Comparison of ENCODE assay signal across 27 cellular contexts in genomic region chr14:30680036-30680435, GRCh38. TPM values are rescaled to one million over a fixed set of nuclear protein-coding genes. Genes with fewer than 3 reads are reported as not detected.
A peak's percentile ranks its signal among the peaks of the same experiment; 100 is the strongest.
DNase-seq lines count a peak whose midpoint lies in the region; ATAC-seq, FAIRE-seq and TF ChIP-seq lines count a peak whose summit lies in the region.
"Had no signal": no experiment of that assay in that cellular context is flagged by ENCODE, and none has a peak within 500 bp of the region (broad histone marks: within the 10 kb centered on the region; RNA-seq: fewer than 3 reads in every experiment).

No MANE protein-coding gene starts in this region.

- peak overlapping the region; percentile 41 for H3K27ac Mint-ChIP-seq in central memory CD8-positive, alpha-beta T cell (ENCODE audit: low read depth)
- no peak overlapping the region for H3K27ac Mint-ChIP-seq in activated T-cell treated with anti-CD3 and anti-CD28 coated beads, Interleukin-2, amount 50 U/mL, for 24 hours
- H3K27ac Mint-ChIP-seq: GM23338, H9, HFFc6 had no signal

- no peaks in the 10 kb centered on the region for H3K79me2 ChIP-seq in HepG2 (ENCODE audit: insufficient read depth, low read length)
- no peaks in the 10 kb centered on the region for H3K79me2 ChIP-seq in parathyroid adenoma
- no peaks in the 10 kb centered on the region; the same call in 1 of the 2 replicates for H3K79me2 ChIP-seq in SK-N-SH (ENCODE audit: insufficient read depth)

- no peaks in the 10 kb centered on the region for H3K4me1 ChIP-seq in HepG2 (ENCODE audit: insufficient read depth, low read length)
- no peaks in the 10 kb centered on the region for H3K4me1 ChIP-seq in right lobe of liver
- peaks cover 8% of the 10 kb centered on the region; the same call in 1 of the 2 replicates for H3K4me1 ChIP-seq in HEK293 (ENCODE audit: control insufficient read depth, insufficient read depth, low read length)
- no peaks in the 10 kb centered on the region for H3K4me1 ChIP-seq in parathyroid adenoma
- no peaks in the 10 kb centered on the region for H3K4me1 ChIP-seq in SK-N-SH (ENCODE audit: control insufficient read depth in 1 of 2, insufficient read depth in 2 of 2, low read depth in 1 of 2, low read length in 1 of 2)
- H3K4me1 ChIP-seq: A549; BE2C; BLaER1 treated with 17β-estradiol and CSF1 and Interleukin-3, amounts not matched to agents 10 nM and 100 nM had no signal

- peaks cover 25 to 73% of the 10 kb centered on the region in 2 experiments for H3K36me3 ChIP-seq in HepG2 (replicated peaks in 1 of 2; ENCODE audit: control insufficient read depth in 1 of 2, insufficient read depth in 2 of 2, low read length in 2 of 2)
- peaks cover 0 to 8% (median 0%) of the 10 kb centered on the region in 4 donors for H3K36me3 ChIP-seq in right lobe of liver
- peaks cover 29 to 30% of the 10 kb centered on the region in 2 experiments for H3K36me3 ChIP-seq in HEK293 (ENCODE audit: control insufficient read depth in 2 of 2, insufficient read depth in 1 of 2, low read length in 2 of 2)
- H3K36me3 ChIP-seq in parathyroid adenoma (ENCODE audit: control insufficient read depth, insufficient read depth, low read length): no peaks in the 10 kb centered on the region
- H3K36me3 ChIP-seq in SK-N-SH (replicated peaks in 1 of 2; ENCODE audit: control insufficient read depth in 1 of 2, insufficient read depth in 2 of 2, low read length in 1 of 2): peaks cover 56 to 69% of the 10 kb centered on the region in 2 experiments

- TF ChIP-seq POLR2A in HepG2 (IDR thresholded peaks at IDR 0.05; ENCODE audit: insufficient read depth in 1 of 2, low read depth in 2 of 2, low read length in 2 of 2) (no peak), right lobe of liver (IDR thresholded peaks at IDR 0.05) (no peak), GM12892 (IDR thresholded peaks at IDR 0.05; ENCODE audit: low read depth, low read length) (no peak)

- no peak for TF ChIP-seq RAD21 in HepG2 (CRISPR knock-in tag; IDR thresholded peaks at IDR 0.05)
- TF ChIP-seq RAD21 in SK-N-SH (IDR thresholded peaks at IDR 0.05; ENCODE audit: low read length): no peak

- ATAC-seq in HepG2 (no peak), right lobe of liver (no peak)
- ATAC-seq in central memory CD8-positive, alpha-beta T cell (replicated peaks; ENCODE audit: extremely low read depth, poor library complexity, severe bottlenecking): no peak
- ATAC-seq: A549, GM23338, HCT116 had no signal

- peaks cover 10% of the 10 kb centered on the region for H3K4me1 Mint-ChIP-seq in central memory CD8-positive, alpha-beta T cell
- H3K4me1 Mint-ChIP-seq in activated T-cell treated with anti-CD3 and anti-CD28 coated beads, Interleukin-2, amount 50 U/mL, for 24 hours (ENCODE audit: low read depth): peaks cover 2% of the 10 kb centered on the region
- H3K4me1 Mint-ChIP-seq: CD14-positive monocyte, GM23338, H9 had no signal

- POLR2A ChIA-PET in HepG2 (lab: Yijun Ruan, JAX): no interaction called here
- POLR2A ChIA-PET in HEK293 (lab: Yijun Ruan, JAX): interaction anchor here (0.6 kb wide), 1 partner anchor 398 kb away, joined by 6 read pairs; no protein-coding TSS in a partner anchor
- POLR2A ChIA-PET in SK-N-SH (lab: Yijun Ruan, JAX): interaction anchor here (1.2 kb wide), 1 partner anchor 15 kb away, joined by 3 read pairs; no protein-coding TSS in a partner anchor

- no TSS peak for BruUV-seq in HepG2 (replicated peaks; lab: Mats Ljungman, UMichigan)

- H3K27ac ChIP-seq in HepG2 (ENCODE audit: extremely low read length, insufficient read depth, low read length) (no peak overlapping the region), right lobe of liver (no peak overlapping the region), HEK293 (ENCODE audit: extremely low read depth, low read depth, low read length) (no peak overlapping the region), parathyroid adenoma (no peak overlapping the region), SK-N-SH (ENCODE audit: low read depth in 2 of 2, low read length in 1 of 2) (no peak overlapping the region)
- H3K27ac ChIP-seq: A549; BLaER1 treated with 17β-estradiol and CSF1 and Interleukin-3, amounts not matched to agents 10 nM and 100 nM had no signal

- CTCF ChIA-PET in HepG2 (lab: Yijun Ruan, JAX; ENCODE audit: low intra/inter-chr PET ratio, low total read pairs) (no interaction called here), HEK293 (lab: Yijun Ruan, JAX) (no interaction called here), SK-N-SH (lab: Yijun Ruan, JAX) (no interaction called here)

- FAIRE-seq in HepG2 (lab: Jason Lieb, UNC): no peak
- no peak for FAIRE-seq in GM12892 (lab: Jason Lieb, UNC)
- FAIRE-seq: A549, D721Med, GM12891, GM19239 had no signal

- intact Hi-C loops in HepG2 (cut with micrococcal nuclease; ENCODE audit: unreplicated experiment) (no loop called here), right lobe of liver (cut with DNase I) (no loop called here)

- H3K9me3 ChIP-seq in HepG2 (ENCODE audit: low read length) (no peaks in the 10 kb centered on the region), right lobe of liver (no peaks in the 10 kb centered on the region), HEK293 (ENCODE audit: control insufficient read depth, insufficient read depth, low read depth, low read length) (no peaks in the 10 kb centered on the region), parathyroid adenoma (ENCODE audit: control insufficient read depth, low read length) (no peaks in the 10 kb centered on the region), SK-N-SH (no peaks in the 10 kb centered on the region)
- H3K9me3 ChIP-seq: A549, BE2C had no signal

- H3K9me2 ChIP-seq in SK-N-SH: no peaks in the 10 kb centered on the region

- H2AFZ ChIP-seq in HepG2 (ENCODE audit: low read length) (no peak overlapping the region), parathyroid adenoma (no peak overlapping the region), SK-N-SH (ENCODE audit: low read depth) (no peak overlapping the region)
- H2AFZ ChIP-seq: GM23338 had no signal

- TF ChIP-seq EP300 in HepG2 (IDR thresholded peaks at IDR 0.05; ENCODE audit: low read depth in 2 of 2, low read length in 2 of 2) (no peak), HepG2 (CRISPR knock-in tag; IDR thresholded peaks at IDR 0.05; ENCODE audit: borderline replicate concordance) (no peak), SK-N-SH (IDR thresholded peaks at IDR 0.05; ENCODE audit: borderline replicate concordance in 1 of 2, low read depth in 1 of 2, low read length in 1 of 2) (no peak)

- DNase-seq in HepG2 (ENCODE audit: low spot score): no peak
- DNase-seq in right lobe of liver: no peak
- DNase-seq in central memory CD8-positive, alpha-beta T cell (ENCODE audit: low spot score in 2 of 2): no peak
- no peak for DNase-seq in activated T-cell treated with anti-CD3 and anti-CD28 coated beads, Interleukin-2, amount 50 U/mL, for 24 hours
- DNase-seq in SK-N-SH: no peak
- no peak for DNase-seq in GM12892 (ENCODE audit: insufficient read length)
- DNase-seq: 8988T; ACHN; AML-193; BE2C; CD4-positive, alpha-beta memory T cell; DMS 273 treated with DMSO at 0.1 percent for 48 hours; DMS79; EL; GF-D8; H9; HFFc6 had no signal

- no peak overlapping the region for H3K9ac ChIP-seq in HepG2 (ENCODE audit: insufficient read depth, low read depth, low read length)
- no peak overlapping the region for H3K9ac ChIP-seq in parathyroid adenoma
- H3K9ac ChIP-seq in SK-N-SH: no peak overlapping the region
- H3K9ac ChIP-seq: BLaER1 treated with 17β-estradiol and CSF1 and Interleukin-3, amounts not matched to agents 10 nM and 100 nM had no signal

- no peaks in the 10 kb centered on the region for H3K9me3 Mint-ChIP-seq in central memory CD8-positive, alpha-beta T cell
- H3K9me3 Mint-ChIP-seq in activated T-cell treated with anti-CD3 and anti-CD28 coated beads, Interleukin-2, amount 50 U/mL, for 24 hours: peaks cover 3% of the 10 kb centered on the region
- H3K9me3 Mint-ChIP-seq: GM23338, H9, HFFc6 had no signal

- H3F3A ChIP-seq in SK-N-SH (replicated peaks; ENCODE audit: insufficient read depth): peaks cover 1% of the 10 kb centered on the region

- no peak overlapping the region for H3K4me3 ChIP-seq in HepG2 (replicated peaks in 1 of 3; ENCODE audit: insufficient read depth in 1 of 3, low read depth in 2 of 3, low read length in 3 of 3)
- no peak overlapping the region for H3K4me3 ChIP-seq in right lobe of liver
- H3K4me3 ChIP-seq in HEK293 (ENCODE audit: low read depth, low read length): no peak overlapping the region
- H3K4me3 ChIP-seq in parathyroid adenoma (ENCODE audit: low read depth, low read length): no peak overlapping the region
- no peak overlapping the region for H3K4me3 ChIP-seq in SK-N-SH (ENCODE audit: low read depth in 2 of 2, low read length in 1 of 2)
- H3K4me3 ChIP-seq: A549; BLaER1 treated with 17β-estradiol and CSF1 and Interleukin-3, amounts not matched to agents 10 nM and 100 nM; GM23338 had no signal

- TF ChIP-seq CTCF in HepG2 (CRISPR knock-in tag; IDR thresholded peaks at IDR 0.05) (no peak), right lobe of liver (IDR thresholded peaks at IDR 0.05) (no peak), HEK293 (tag by site-specific recombination; IDR thresholded peaks at IDR 0.05) (no peak), parathyroid adenoma (IDR thresholded peaks at IDR 0.05) (no peak), SK-N-SH (IDR thresholded peaks at IDR 0.05) (no peak)

- in situ Hi-C loops in HepG2 (cut with HindIII; ENCODE audit: extremely low pct_ligation_motif_present, low pct_unique_long_range_greater_than_20kb): no loop called here

- H3K4me2 ChIP-seq in HepG2 (ENCODE audit: low read depth, low read length) (no peak overlapping the region), parathyroid adenoma (ENCODE audit: low read length) (peak overlapping the region; percentile 14), SK-N-SH (no peak overlapping the region)
- H3K4me2 ChIP-seq: A549; BLaER1 treated with 17β-estradiol and CSF1 and Interleukin-3, amounts not matched to agents 10 nM and 100 nM; GM23338 had no signal

- H3K4me3 Mint-ChIP-seq in central memory CD8-positive, alpha-beta T cell: no peak overlapping the region
- no peak overlapping the region for H3K4me3 Mint-ChIP-seq in activated T-cell treated with anti-CD3 and anti-CD28 coated beads, Interleukin-2, amount 50 U/mL, for 24 hours
- H3K4me3 Mint-ChIP-seq: CD14-positive monocyte; CD4-positive, alpha-beta memory T cell; GM23338; H9; HFFc6 had no signal

- peaks cover 10% of the 10 kb centered on the region for H3K36me3 Mint-ChIP-seq in central memory CD8-positive, alpha-beta T cell (ENCODE audit: insufficient read depth)
- peaks cover 87% of the 10 kb centered on the region for H3K36me3 Mint-ChIP-seq in activated T-cell treated with anti-CD3 and anti-CD28 coated beads, Interleukin-2, amount 50 U/mL, for 24 hours (ENCODE audit: low read depth)

- H3K27me3 ChIP-seq in HepG2 (ENCODE audit: control insufficient read depth in 1 of 2, insufficient read depth in 2 of 2, low read length in 2 of 2) (no peaks in the 10 kb centered on the region), right lobe of liver (no peaks in the 10 kb centered on the region), parathyroid adenoma (ENCODE audit: control insufficient read depth, insufficient read depth, low read length) (no peaks in the 10 kb centered on the region), SK-N-SH (ENCODE audit: insufficient read depth) (no peaks in the 10 kb centered on the region)
- H3K27me3 ChIP-seq: BE2C; BLaER1 treated with 17β-estradiol and CSF1 and Interleukin-3, amounts not matched to agents 10 nM and 100 nM had no signal

- H4K20me1 ChIP-seq in HepG2 (ENCODE audit: insufficient read depth, low read length) (no peaks in the 10 kb centered on the region), SK-N-SH (ENCODE audit: insufficient read depth) (no peaks in the 10 kb centered on the region)

- H3K27me3 Mint-ChIP-seq in central memory CD8-positive, alpha-beta T cell: no peaks in the 10 kb centered on the region
- H3K27me3 Mint-ChIP-seq in activated T-cell treated with anti-CD3 and anti-CD28 coated beads, Interleukin-2, amount 50 U/mL, for 24 hours: no peaks in the 10 kb centered on the region
- H3K27me3 Mint-ChIP-seq: CD4-positive, alpha-beta memory T cell had no signal

RNA-seq across cellular contexts. Expression of gene SCFD1, which starts 57.9 kb away (rescaled TPM):
- total RNA-seq in HepG2 (2016; rRNA removed; fragmentation: Illumina TruSeq; extraction: Trizol) (256 and 318 TPM in 2 replicates), right lobe of liver (10 to 100 TPM; 26.5 to 44.6 (median 34.8) TPM)
- total RNA-seq in HepG2 (2016; cell fraction: cytosol; rRNA removed; fragmentation: Illumina TruSeq; extraction: Trizol; ENCODE audit: low read depth): 183 and 191 TPM in 2 replicates
- 264 and 346 TPM in 2 replicates for total RNA-seq in HepG2 (2016; cell fraction: insoluble cytoplasmic fraction; rRNA removed; fragmentation: Illumina TruSeq; extraction: Trizol)
- total RNA-seq in HepG2 (2016; cell fraction: membrane; rRNA removed; fragmentation: Illumina TruSeq; extraction: Trizol): 220 and 248 TPM in 2 replicates
- total RNA-seq in HepG2 (2016; cell fraction: nucleus; rRNA removed; fragmentation: Illumina TruSeq; extraction: Trizol): 294 and 317 TPM in 2 replicates
- polyA plus RNA-seq in HepG2 (2011; rRNA removed) (178 and 235 TPM in 2 replicates), SK-N-SH (2012; rRNA removed) (31.4 and 36.8 TPM in 2 replicates)
- polyA plus RNA-seq in HepG2 (2011; cell fraction: cytosol; rRNA removed): 51.8 and 79.2 TPM in 2 replicates
- polyA plus RNA-seq in HepG2 (2011; cell fraction: nucleus; rRNA removed): 111 and 127 TPM in 2 replicates
- polyA plus RNA-seq in HepG2 (2012): 114 and 153 TPM in 2 replicates
- polyA plus RNA-seq in HepG2 (2016; cell fraction: cytosol; fragmentation: Illumina TruSeq; extraction: Trizol; ENCODE audit: low read depth): 135 and 148 TPM in 2 replicates
- 293 and 325 TPM in 2 replicates for polyA plus RNA-seq in HepG2 (2016; cell fraction: insoluble cytoplasmic fraction; fragmentation: Illumina TruSeq; extraction: Trizol; ENCODE audit: low read depth)
- 190 and 203 TPM in 2 replicates for polyA plus RNA-seq in HepG2 (2016; cell fraction: membrane; fragmentation: Illumina TruSeq; extraction: Trizol; ENCODE audit: low read depth)
- 291 and 292 TPM in 2 replicates for polyA plus RNA-seq in HepG2 (2016; cell fraction: nucleus; fragmentation: Illumina TruSeq; extraction: Trizol; ENCODE audit: insufficient read depth, low read depth)
- polyA minus RNA-seq in HepG2 (2011; rRNA and poly(A)+ RNA removed; ENCODE audit: low replicate concordance): 24.4 and 68.1 TPM in 2 replicates
- polyA minus RNA-seq in HepG2 (2011; cell fraction: cytosol; rRNA and poly(A)+ RNA removed): 92.9 and 94.7 TPM in 2 replicates
- polyA minus RNA-seq in HepG2 (2011; cell fraction: nucleus; rRNA and poly(A)+ RNA removed): 849 and 949 TPM in 2 replicates
- polyA plus RNA-seq in SK-N-SH (2012; cell fraction: cytosol; rRNA removed): 43.8 and 56.2 TPM in 2 replicates
- 27.7 and 52.6 TPM in 2 replicates for polyA plus RNA-seq in SK-N-SH (2012; cell fraction: nucleus; rRNA removed)
- 65.6 TPM for polyA plus RNA-seq in GM12892 (2012; ENCODE audit: missing spikeins)
